ENCODE assay signal across 18 cellular contexts in the genomic region with DNA sequence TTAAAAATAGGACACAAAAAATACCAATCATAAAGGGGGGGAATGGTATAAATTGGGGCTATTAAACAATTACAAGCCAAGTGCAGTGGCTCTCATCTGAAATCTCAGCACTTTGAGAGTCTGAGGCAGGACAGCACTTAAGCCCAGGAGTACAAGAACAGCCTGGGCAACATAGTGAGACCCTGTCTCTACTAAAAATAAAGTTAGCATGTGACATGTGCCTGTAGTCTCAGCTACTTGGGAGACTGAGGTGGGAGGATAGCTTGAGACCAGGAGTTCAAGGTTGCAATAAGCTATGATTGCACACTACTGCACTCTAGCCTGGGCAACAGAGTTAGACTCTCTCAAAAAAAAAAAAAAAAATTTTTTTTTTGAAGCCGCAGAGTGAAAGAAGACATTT.
"Had no signal": no experiment of that assay in that cellular context is flagged by ENCODE, and none has a peak within 500 bp of the region (broad histone marks: within the 10 kb centered on the region; RNA-seq: fewer than 3 reads in every experiment).

No MANE protein-coding gene starts in this region.

- H3K27me3 ChIP-seq: colonic mucosa, foreskin keratinocyte, SJSA1, suprapubic skin had no signal

- H3K4me1 ChIP-seq: colonic mucosa, foreskin keratinocyte, SJSA1, suprapubic skin had no signal

- ATAC-seq: foreskin keratinocyte; mucosa of descending colon; naive thymus-derived CD8-positive, alpha-beta T cell; right cardiac atrium had no signal

- DNase-seq: activated CD4-positive, alpha-beta T cell treated with anti-CD3 and anti-CD28 coated beads, Interleukin-2, amount 50 U/mL, for 48 hours; activated CD4-positive, CD25-positive, alpha-beta regulatory T cell; activated gamma-delta T cell treated with Interleukin-2 at 50 U/mL for 16 hours; colonic mucosa; effector CD4-positive, alpha-beta T cell; foreskin keratinocyte; immature natural killer cell; left cardiac atrium; mammary epithelial cell; mucosa of descending colon; naive thymus-derived CD8-positive, alpha-beta T cell; nucleus accumbens; right cardiac atrium; stimulated activated naive CD4-positive, alpha-beta T cell had no signal

- H3K4me3 Mint-ChIP-seq: immature natural killer cell; naive thymus-derived CD8-positive, alpha-beta T cell had no signal

- H3K27me3 Mint-ChIP-seq: progenitor cell of endocrine pancreas had no signal

- H3K27ac ChIP-seq: colonic mucosa, foreskin keratinocyte, SJSA1, suprapubic skin had no signal

- H3K9me3 Mint-ChIP-seq: immature natural killer cell; naive thymus-derived CD8-positive, alpha-beta T cell had no signal

- H3K36me3 ChIP-seq: colonic mucosa, SJSA1, suprapubic skin had no signal

- H3K27ac Mint-ChIP-seq: immature natural killer cell, progenitor cell of endocrine pancreas had no signal

- H3K4me3 ChIP-seq: colonic mucosa, mucosa of descending colon, SJSA1, smooth muscle cell, suprapubic skin had no signal

- H3K9me3 ChIP-seq: colonic mucosa, mucosa of descending colon, SJSA1, suprapubic skin had no signal

- H3K4me1 Mint-ChIP-seq: immature natural killer cell had no signal
